Comparison of ENCODE assay signal across 18 cellular contexts in the genomic region with DNA sequence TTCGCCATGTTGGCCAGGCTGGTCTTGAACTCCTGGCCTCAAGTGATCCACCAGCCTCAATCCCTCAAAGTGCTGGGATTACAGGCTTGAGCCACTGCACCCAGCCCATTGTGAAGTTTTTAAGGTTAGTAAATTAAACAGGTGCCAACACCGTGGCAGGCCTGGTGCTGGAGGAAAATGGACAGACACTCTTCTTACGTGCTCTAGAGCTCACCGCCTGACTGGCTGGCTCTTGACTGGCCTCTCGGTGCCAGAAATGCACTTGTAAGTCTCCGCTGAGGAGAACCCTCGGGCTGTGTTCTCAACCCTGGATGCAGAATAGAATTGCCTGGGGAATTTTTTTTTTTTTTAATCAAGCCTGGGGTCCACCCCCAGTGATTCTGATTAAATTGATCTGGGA.
"Had no signal": no experiment of that assay in that cellular context is flagged by ENCODE, and none has a peak within 500 bp of the region (broad histone marks: within the 10 kb centered on the region; RNA-seq: fewer than 3 reads in every experiment).

No MANE protein-coding gene starts in this region.

- H3K36me3 ChIP-seq: breast epithelium, colonic mucosa, esophagus muscularis mucosa had no signal

- H3K4me1 ChIP-seq: breast epithelium, colonic mucosa had no signal

- H3K27me3 ChIP-seq: breast epithelium, colonic mucosa, esophagus muscularis mucosa had no signal

- DNase-seq: activated CD4-positive, alpha-beta memory T cell treated with anti-CD3 and anti-CD28 coated beads for 36 hours; activated CD4-positive, alpha-beta T cell treated with anti-CD3 and anti-CD28 coated beads for 48 hours; activated effector memory CD4-positive, alpha-beta T cell treated with Interleukin-2 at 50 U/mL for 16 hours; activated naive CD4-positive, alpha-beta T cell treated with anti-CD3 and anti-CD28 coated beads for 36 hours; activated naive CD8-positive, alpha-beta T cell treated with anti-CD3 and anti-CD28 coated beads, Interleukin-2, amount 10 ng/mL, durations not matched to agents 7 days and 5 days; activated T-cell treated with anti-CD3 and anti-CD28 coated beads, Interleukin-2, amount 50 U/mL, for 72 hours; amniotic stem cell; colonic mucosa; glutamatergic neuron; hippocampal formation; naive B cell; nucleus accumbens; right cardiac atrium; stimulated activated CD4-positive, alpha-beta T cell treated with anti-CD3 and anti-CD28 coated beads, Interleukin-4, amount 100 ng/mL, for 24 hours; stimulated activated naive CD4-positive, alpha-beta T cell treated with Interleukin-2 at 50 U/mL for 16 hours had no signal

- H3K9me3 ChIP-seq: breast epithelium, colonic mucosa, esophagus muscularis mucosa had no signal

- ATAC-seq: activated T-cell treated with anti-CD3 and anti-CD28 coated beads, Interleukin-2, amount 50 U/mL, for 72 hours; right cardiac atrium had no signal

- H3K27ac ChIP-seq: breast epithelium, colonic mucosa, esophagus muscularis mucosa, parathyroid adenoma had no signal

- H3K4me3 ChIP-seq: breast epithelium, colonic mucosa, esophagus muscularis mucosa had no signal
